Comparison of ENCODE assay signal across 18 cellular contexts in the genomic region with DNA sequence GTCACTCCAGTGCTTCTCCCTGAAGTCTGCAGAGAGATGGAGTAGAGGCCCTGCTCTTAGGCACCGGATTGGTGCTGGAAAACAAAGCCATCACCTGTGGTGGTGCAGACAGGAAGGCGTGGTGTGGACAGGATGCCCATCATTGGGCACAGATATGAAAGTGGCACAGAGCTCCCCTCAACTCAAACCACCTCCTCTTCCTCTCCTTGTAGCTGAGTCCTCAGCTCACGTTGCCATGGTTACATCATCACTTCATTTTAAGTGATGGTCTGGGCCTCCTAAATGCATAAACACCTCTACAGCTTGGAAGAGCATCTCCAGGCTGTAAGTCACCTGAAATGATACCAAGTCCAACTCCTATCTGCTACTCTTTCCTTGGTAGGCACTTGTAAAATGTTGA. TPM values are rescaled to one million over a fixed set of nuclear protein-coding genes. Genes with fewer than 3 reads are reported as not detected.
A peak's percentile ranks its signal among the peaks of the same experiment; 100 is the strongest.
DNase-seq lines count a peak whose midpoint lies in the region; ATAC-seq, FAIRE-seq and TF ChIP-seq lines count a peak whose summit lies in the region.
"Had no signal": no experiment of that assay in that cellular context is flagged by ENCODE, and none has a peak within 500 bp of the region (broad histone marks: within the 10 kb centered on the region; RNA-seq: fewer than 3 reads in every experiment).

No MANE protein-coding gene starts in this region.

- FAIRE-seq in HepG2 (lab: Jason Lieb, UNC): no peak

- TF ChIP-seq CTCF in HepG2 (CRISPR knock-in tag; IDR thresholded peaks at IDR 0.05): no peak

- H3K4me3 Mint-ChIP-seq in CD8-positive, alpha-beta memory T cell: peak overlapping the region in 6 of 7 donors; percentile 2 to 68 (median 49)
- H3K4me3 Mint-ChIP-seq in activated T-helper 1 cell treated with anti-CD3 and anti-CD28 coated beads, Interleukin-12 subunit alpha, Interleukin-12 subunit beta, Interleukin-2, Interleukin-4 antibody, amounts not matched to agents 30 ng/mL and 10 ng/mL and 1 ng/mL, durations not matched to agents 14 hours and 24 hours and 36 hours: no peak overlapping the region

- H3K27ac ChIP-seq in BLaER1 treated with 17β-estradiol and CSF1 and Interleukin-3, amounts not matched to agents 10 nM and 100 nM: peak overlapping the region in 1 of 11 experiments; percentile 4; a peak in 1 of 22 replicates
- peak overlapping the region; percentile 40 for H3K27ac ChIP-seq in CD8-positive, alpha-beta memory T cell (ENCODE audit: low read depth, low read length)
- H3K27ac ChIP-seq in HepG2 (ENCODE audit: extremely low read length, insufficient read depth, low read length): no peak overlapping the region
- H3K27ac ChIP-seq: colonic mucosa, prostate gland, tibial artery had no signal

- H3K27ac Mint-ChIP-seq in CD8-positive, alpha-beta memory T cell: peak overlapping the region; percentile 91 to 98 (median 96)
- H3K27ac Mint-ChIP-seq in activated T-helper 1 cell treated with anti-CD3 and anti-CD28 coated beads, Interleukin-12 subunit alpha, Interleukin-12 subunit beta, Interleukin-2, Interleukin-4 antibody, amounts not matched to agents 30 ng/mL and 10 ng/mL and 1 ng/mL, durations not matched to agents 14 hours and 24 hours and 36 hours: peak overlapping the region; percentile 43

- peaks cover 0 to 10% (median 0%) of the 10 kb centered on the region in 3 donors for H3K36me3 Mint-ChIP-seq in CD8-positive, alpha-beta memory T cell
- H3K36me3 Mint-ChIP-seq in activated T-helper 1 cell treated with anti-CD3 and anti-CD28 coated beads, Interleukin-12 subunit alpha, Interleukin-12 subunit beta, Interleukin-2, Interleukin-4 antibody, amounts not matched to agents 30 ng/mL and 10 ng/mL and 1 ng/mL, durations not matched to agents 14 hours and 24 hours and 36 hours (ENCODE audit: low read depth): peaks cover 18% of the 10 kb centered on the region

- peak; percentile 41 to 84 (median 73) for DNase-seq in CD8-positive, alpha-beta memory T cell
- DNase-seq in activated T-helper 1 cell treated with anti-CD3 and anti-CD28 coated beads, Interleukin-12 subunit alpha, Interleukin-12 subunit beta, Interleukin-2, Interleukin-4 antibody, amounts not matched to agents 30 ng/mL and 10 ng/mL and 1 ng/mL, durations not matched to agents 14 hours and 24 hours and 36 hours (ENCODE audit: low spot score): peak; percentile 43
- DNase-seq in HepG2 (ENCODE audit: low spot score) (no peak), hepatic stellate cell (ENCODE audit: low spot score) (no peak)
- DNase-seq: activated CD4-positive, alpha-beta T cell treated with anti-CD3 and anti-CD28 coated beads for 1 hour; C1 segment of cervical spinal cord; colonic mucosa; Kasumi-1; left colon; NCI-H1436; OCI-M1; stimulated activated CD4-positive, alpha-beta T cell treated with anti-CD3 and anti-CD28 coated beads, Interleukin-12 subunit alpha, Interleukin-12 subunit beta, amount 100 ng/mL, for 4 hours; tibial artery had no signal

- peak overlapping the region in 9 of 11 experiments; percentile 22 to 76 (median 50); a peak in 15 of 22 replicates for H3K4me2 ChIP-seq in BLaER1 treated with 17β-estradiol and CSF1 and Interleukin-3, amounts not matched to agents 10 nM and 100 nM
- no peak overlapping the region for H3K4me2 ChIP-seq in HepG2 (ENCODE audit: low read depth, low read length)

- TF ChIP-seq POLR2A in HepG2 (IDR thresholded peaks at IDR 0.05; ENCODE audit: insufficient read depth in 1 of 2, low read depth in 2 of 2, low read length in 2 of 2): no peak

- intact Hi-C loops in activated T-helper 1 cell treated with anti-CD3 and anti-CD28 coated beads, Interleukin-12 subunit alpha, Interleukin-12 subunit beta, Interleukin-2, Interleukin-4 antibody, amounts not matched to agents 30 ng/mL and 10 ng/mL and 1 ng/mL, durations not matched to agents 14 hours and 24 hours and 36 hours (cut with micrococcal nuclease): no loop called here
- intact Hi-C loops in HepG2 (cut with micrococcal nuclease; ENCODE audit: unreplicated experiment): no loop called here

- no peaks in the 10 kb centered on the region for H3K27me3 Mint-ChIP-seq in CD8-positive, alpha-beta memory T cell
- H3K27me3 Mint-ChIP-seq in activated T-helper 1 cell treated with anti-CD3 and anti-CD28 coated beads, Interleukin-12 subunit alpha, Interleukin-12 subunit beta, Interleukin-2, Interleukin-4 antibody, amounts not matched to agents 30 ng/mL and 10 ng/mL and 1 ng/mL, durations not matched to agents 14 hours and 24 hours and 36 hours (ENCODE audit: insufficient read depth): no peaks in the 10 kb centered on the region

- H3K36me3 ChIP-seq in BLaER1 treated with 17β-estradiol and CSF1 and Interleukin-3, amounts not matched to agents 10 nM and 100 nM: peaks cover 0 to 5% (median 0%) of the 10 kb centered on the region in 11 experiments; a peak in 1 of 22 replicates
- peaks cover 7% of the 10 kb centered on the region for H3K36me3 ChIP-seq in CD8-positive, alpha-beta memory T cell (ENCODE audit: insufficient read depth, low read length)
- H3K36me3 ChIP-seq in HepG2 (replicated peaks in 1 of 2; ENCODE audit: control insufficient read depth in 1 of 2, insufficient read depth in 2 of 2, low read length in 2 of 2): no peaks in the 10 kb centered on the region
- H3K36me3 ChIP-seq: colonic mucosa, prostate gland, tibial artery had no signal

- no peak for TF ChIP-seq EP300 in HepG2 (IDR thresholded peaks at IDR 0.05; ENCODE audit: low read depth in 2 of 2, low read length in 2 of 2)
- no peak for TF ChIP-seq EP300 in HepG2 (CRISPR knock-in tag; IDR thresholded peaks at IDR 0.05; ENCODE audit: borderline replicate concordance)

- no peaks in the 10 kb centered on the region for H3K79me2 ChIP-seq in HepG2 (ENCODE audit: insufficient read depth, low read length)

- no peak overlapping the region for H2AFZ ChIP-seq in HepG2 (ENCODE audit: low read length)

- 32% methylated on average over 3 of the region's 3 CpGs for WGBS in HepG2 (ENCODE audit: low lambda C conversion rate)

- ATAC-seq in HepG2 (no peak), GM18867 (IDR thresholded peaks at IDR 0.05; ENCODE audit: unreplicated experiment) (no peak), HG03520 (IDR thresholded peaks at IDR 0.05; ENCODE audit: unreplicated experiment) (no peak)
- ATAC-seq: HCT116, left colon had no signal

- H3K4me3 ChIP-seq in BLaER1 treated with 17β-estradiol and CSF1 and Interleukin-3, amounts not matched to agents 10 nM and 100 nM: no peak overlapping the region
- no peak overlapping the region for H3K4me3 ChIP-seq in CD8-positive, alpha-beta memory T cell (ENCODE audit: low read length)
- H3K4me3 ChIP-seq in HepG2 (replicated peaks in 1 of 3; ENCODE audit: insufficient read depth in 1 of 3, low read depth in 2 of 3, low read length in 3 of 3): no peak overlapping the region
- H3K4me3 ChIP-seq: colonic mucosa, prostate gland, tibial artery had no signal

- peaks cover 43 to 58% (median 50%) of the 10 kb centered on the region in 10 experiments for H3K4me1 ChIP-seq in BLaER1 treated with 17β-estradiol and CSF1 and Interleukin-3, amounts not matched to agents 10 nM and 100 nM
- peaks cover 35% of the 10 kb centered on the region for H3K4me1 ChIP-seq in CD8-positive, alpha-beta memory T cell (ENCODE audit: insufficient read depth, low read length)
- H3K4me1 ChIP-seq in HepG2 (ENCODE audit: insufficient read depth, low read length): no peaks in the 10 kb centered on the region
- H3K4me1 ChIP-seq: colonic mucosa, prostate gland, tibial artery had no signal

- in situ Hi-C loops in HepG2 (cut with HindIII; ENCODE audit: extremely low pct_ligation_motif_present, low pct_unique_long_range_greater_than_20kb): no loop called here

- H3K4me1 Mint-ChIP-seq in CD8-positive, alpha-beta memory T cell: peaks cover 39 to 54% (median 52%) of the 10 kb centered on the region in 3 donors
- H3K4me1 Mint-ChIP-seq in activated T-helper 1 cell treated with anti-CD3 and anti-CD28 coated beads, Interleukin-12 subunit alpha, Interleukin-12 subunit beta, Interleukin-2, Interleukin-4 antibody, amounts not matched to agents 30 ng/mL and 10 ng/mL and 1 ng/mL, durations not matched to agents 14 hours and 24 hours and 36 hours (ENCODE audit: low read depth): peaks cover 48% of the 10 kb centered on the region

- H3K9me3 Mint-ChIP-seq in CD8-positive, alpha-beta memory T cell: no peaks in the 10 kb centered on the region
- no peaks in the 10 kb centered on the region for H3K9me3 Mint-ChIP-seq in activated T-helper 1 cell treated with anti-CD3 and anti-CD28 coated beads, Interleukin-12 subunit alpha, Interleukin-12 subunit beta, Interleukin-2, Interleukin-4 antibody, amounts not matched to agents 30 ng/mL and 10 ng/mL and 1 ng/mL, durations not matched to agents 14 hours and 24 hours and 36 hours

- CTCF ChIA-PET in CD8-positive, alpha-beta memory T cell (lab: Charles Lee): no interaction called here
- CTCF ChIA-PET in HepG2 (lab: Yijun Ruan, JAX; ENCODE audit: low intra/inter-chr PET ratio, low total read pairs): no interaction called here

- H3K9me3 ChIP-seq in BLaER1 treated with 17β-estradiol and CSF1 and Interleukin-3, amounts not matched to agents 10 nM and 100 nM (replicated peaks in 1 of 11): no peaks in the 10 kb centered on the region
- H3K9me3 ChIP-seq in CD8-positive, alpha-beta memory T cell (ENCODE audit: low read length): no peaks in the 10 kb centered on the region
- no peaks in the 10 kb centered on the region for H3K9me3 ChIP-seq in HepG2 (ENCODE audit: low read length)
- H3K9me3 ChIP-seq: colonic mucosa, prostate gland, tibial artery had no signal

- POLR2A ChIA-PET in CD8-positive, alpha-beta memory T cell (lab: Charles Lee): no interaction called here
- POLR2A ChIA-PET in HepG2 (lab: Yijun Ruan, JAX): interaction anchor here (1.0 kb wide), 1 partner anchor 68 kb away, joined by 3 read pairs; a partner anchor contains a TSS

- TF ChIP-seq RAD21 in HepG2 (CRISPR knock-in tag; IDR thresholded peaks at IDR 0.05): no peak

- H3K27me3 ChIP-seq in BLaER1 treated with 17β-estradiol and CSF1 and Interleukin-3, amounts not matched to agents 10 nM and 100 nM: no peaks in the 10 kb centered on the region; a peak in 1 of 22 replicates
- H3K27me3 ChIP-seq in CD8-positive, alpha-beta memory T cell (ENCODE audit: insufficient read depth, low read length, poor library complexity, severe bottlenecking): no peaks in the 10 kb centered on the region
- H3K27me3 ChIP-seq in HepG2 (ENCODE audit: control insufficient read depth in 1 of 2, insufficient read depth in 2 of 2, low read length in 2 of 2): no peaks in the 10 kb centered on the region
- H3K27me3 ChIP-seq: colonic mucosa, tibial artery had no signal

- BruUV-seq in HepG2 (replicated peaks; lab: Mats Ljungman, UMichigan): no TSS peak

- no peak overlapping the region for H3K9ac ChIP-seq in BLaER1 treated with 17β-estradiol and CSF1 and Interleukin-3, amounts not matched to agents 10 nM and 100 nM
- H3K9ac ChIP-seq in HepG2 (ENCODE audit: insufficient read depth, low read depth, low read length): no peak overlapping the region

- H4K20me1 ChIP-seq in BLaER1 treated with 17β-estradiol and CSF1 and Interleukin-3, amounts not matched to agents 10 nM and 100 nM: no peaks in the 10 kb centered on the region
- H4K20me1 ChIP-seq in HepG2 (ENCODE audit: insufficient read depth, low read length): no peaks in the 10 kb centered on the region

RNA-seq across cellular contexts. Expression of a gene that starts 8.0 kb away (rescaled TPM):
- total RNA-seq in CD8-positive, alpha-beta memory T cell: 10 to 100 TPM; 82.5 to 85.1 TPM
- 121 TPM for polyA plus RNA-seq in CD8-positive, alpha-beta memory T cell
- total RNA-seq in activated T-helper 1 cell treated with anti-CD3 and anti-CD28 coated beads, Interleukin-12 subunit alpha, Interleukin-12 subunit beta, Interleukin-2, Interleukin-4 antibody, amounts not matched to agents 30 ng/mL and 10 ng/mL and 1 ng/mL, durations not matched to agents 14 hours and 24 hours and 36 hours: 106 and 113 TPM in 2 replicates
- total RNA-seq in HepG2 (2016; rRNA removed; fragmentation: Illumina TruSeq; extraction: Trizol): 142 and 202 TPM in 2 replicates
- total RNA-seq in HepG2 (2016; cell fraction: cytosol; rRNA removed; fragmentation: Illumina TruSeq; extraction: Trizol; ENCODE audit: low read depth): 22.9 and 24.0 TPM in 2 replicates
- 146 and 210 TPM in 2 replicates for total RNA-seq in HepG2 (2016; cell fraction: insoluble cytoplasmic fraction; rRNA removed; fragmentation: Illumina TruSeq; extraction: Trizol)
- 48.4 and 48.7 TPM in 2 replicates for total RNA-seq in HepG2 (2016; cell fraction: membrane; rRNA removed; fragmentation: Illumina TruSeq; extraction: Trizol)
- 61.3 and 68.9 TPM in 2 replicates for total RNA-seq in HepG2 (2016; cell fraction: nucleus; rRNA removed; fragmentation: Illumina TruSeq; extraction: Trizol)
- polyA plus RNA-seq in HepG2 (2011; rRNA removed): 73.3 and 81.8 TPM in 2 replicates
- 75.5 and 78.1 TPM in 2 replicates for polyA plus RNA-seq in HepG2 (2011; cell fraction: cytosol; rRNA removed)
- polyA plus RNA-seq in HepG2 (2011; cell fraction: nucleus; rRNA removed): 56.4 and 58.3 TPM in 2 replicates
- 65.9 and 76.5 TPM in 2 replicates for polyA plus RNA-seq in HepG2 (2012)
- 23.4 and 24.1 TPM in 2 replicates for polyA plus RNA-seq in HepG2 (2016; cell fraction: cytosol; fragmentation: Illumina TruSeq; extraction: Trizol; ENCODE audit: low read depth)
- polyA plus RNA-seq in HepG2 (2016; cell fraction: insoluble cytoplasmic fraction; fragmentation: Illumina TruSeq; extraction: Trizol; ENCODE audit: low read depth): 194 and 208 TPM in 2 replicates
- polyA plus RNA-seq in HepG2 (2016; cell fraction: membrane; fragmentation: Illumina TruSeq; extraction: Trizol; ENCODE audit: low read depth): 36.9 and 38.6 TPM in 2 replicates
- polyA plus RNA-seq in HepG2 (2016; cell fraction: nucleus; fragmentation: Illumina TruSeq; extraction: Trizol; ENCODE audit: insufficient read depth, low read depth): 117 and 121 TPM in 2 replicates
- 51.8 and 70.9 TPM in 2 replicates for polyA minus RNA-seq in HepG2 (2011; rRNA and poly(A)+ RNA removed; ENCODE audit: low replicate concordance)
- polyA minus RNA-seq in HepG2 (2011; cell fraction: cytosol; rRNA and poly(A)+ RNA removed): 30.7 and 31.2 TPM in 2 replicates
- 36.6 and 37.0 TPM in 2 replicates for polyA minus RNA-seq in HepG2 (2011; cell fraction: nucleus; rRNA and poly(A)+ RNA removed)

RNA-seq across cellular contexts. Expression of a gene that starts 48.4 kb away (rescaled TPM):
- 1 to 10 TPM; 3.7 TPM for total RNA-seq in CD8-positive, alpha-beta memory T cell
- 5.6 TPM for polyA plus RNA-seq in CD8-positive, alpha-beta memory T cell
- total RNA-seq in activated T-helper 1 cell treated with anti-CD3 and anti-CD28 coated beads, Interleukin-12 subunit alpha, Interleukin-12 subunit beta, Interleukin-2, Interleukin-4 antibody, amounts not matched to agents 30 ng/mL and 10 ng/mL and 1 ng/mL, durations not matched to agents 14 hours and 24 hours and 36 hours: 6.7 and 7.8 TPM in 2 replicates
- 0.38 and 0.49 TPM in 2 replicates for total RNA-seq in HepG2 (2016; rRNA removed; fragmentation: Illumina TruSeq; extraction: Trizol)
- total RNA-seq in HepG2 (2016; cell fraction: cytosol; rRNA removed; fragmentation: Illumina TruSeq; extraction: Trizol; ENCODE audit: low read depth): 0.09 TPM in 1 of 2 replicates, not detected in the other
- total RNA-seq in HepG2 (2016; cell fraction: insoluble cytoplasmic fraction; rRNA removed; fragmentation: Illumina TruSeq; extraction: Trizol): 0.28 and 0.35 TPM in 2 replicates
- total RNA-seq in HepG2 (2016; cell fraction: membrane; rRNA removed; fragmentation: Illumina TruSeq; extraction: Trizol): 0.17 and 0.31 TPM in 2 replicates
- total RNA-seq in HepG2 (2016; cell fraction: nucleus; rRNA removed; fragmentation: Illumina TruSeq; extraction: Trizol): 0.53 and 0.65 TPM in 2 replicates
- polyA plus RNA-seq in HepG2 (2011; rRNA removed): 0.17 and 0.25 TPM in 2 replicates
- polyA plus RNA-seq in HepG2 (2011; cell fraction: cytosol; rRNA removed): 0.10 and 0.17 TPM in 2 replicates
- polyA plus RNA-seq in HepG2 (2011; cell fraction: nucleus; rRNA removed): 0.35 and 0.50 TPM in 2 replicates
- 0.17 and 0.23 TPM in 2 replicates for polyA plus RNA-seq in HepG2 (2012)
- polyA plus RNA-seq in HepG2 (2016; cell fraction: cytosol; fragmentation: Illumina TruSeq; extraction: Trizol; ENCODE audit: low read depth): not detected in 2 replicates
- 0.30 and 0.41 TPM in 2 replicates for polyA plus RNA-seq in HepG2 (2016; cell fraction: insoluble cytoplasmic fraction; fragmentation: Illumina TruSeq; extraction: Trizol; ENCODE audit: low read depth)
- polyA plus RNA-seq in HepG2 (2016; cell fraction: membrane; fragmentation: Illumina TruSeq; extraction: Trizol; ENCODE audit: low read depth): 0.06 and 0.08 TPM in 2 replicates
- 0.21 and 0.48 TPM in 2 replicates for polyA plus RNA-seq in HepG2 (2016; cell fraction: nucleus; fragmentation: Illumina TruSeq; extraction: Trizol; ENCODE audit: insufficient read depth, low read depth)
- 0.06 and 0.07 TPM in 2 replicates for polyA minus RNA-seq in HepG2 (2011; rRNA and poly(A)+ RNA removed; ENCODE audit: low replicate concordance)
- polyA minus RNA-seq in HepG2 (2011; cell fraction: cytosol; rRNA and poly(A)+ RNA removed): 0.26 TPM in 1 of 2 replicates, not detected in the other
- 0.26 and 0.50 TPM in 2 replicates for polyA minus RNA-seq in HepG2 (2011; cell fraction: nucleus; rRNA and poly(A)+ RNA removed)

Comparison
In these comparisons a context has a peak if more than half of its experiments do, and no peak if none do; other contexts are left out.
1. DNase-seq: peak in CD8-positive, alpha-beta memory T cell (5 of 5) and activated T-helper 1 cell treated with anti-CD3 and anti-CD28 coated beads, Interleukin-12 subunit alpha, Interleukin-12 subunit beta, Interleukin-2, Interleukin-4 antibody, amounts not matched to agents 30 ng/mL and 10 ng/mL and 1 ng/mL, durations not matched to agents 14 hours and 24 hours and 36 hours (single experiment); none in HepG2 (single experiment) and hepatic stellate cell (single experiment).